ENCODE assay signal across 2 cellular contexts in genomic region chr3:155243512-155243921, GRCh38.
TF ChIP-seq lines count a peak whose summit lies in the region.

No MANE protein-coding gene starts in this region.

TF ChIP-seq in IMR-90, 13 proteins besides CTCF, POLR2A, EP300 and RAD21:
- TF ChIP-seq CEBPB (IDR thresholded peaks at IDR 0.05; ENCODE audit: low read depth, low read length) (no peak), MAFK (IDR thresholded peaks at IDR 0.05; ENCODE audit: low read depth, low read length) (peak; percentile 92), MAZ (IDR thresholded peaks at IDR 0.05; ENCODE audit: borderline replicate concordance, low read depth, low read length) (no peak), NFE2L2 (IDR thresholded peaks at IDR 0.05; ENCODE audit: low read depth, low read length) (peak; percentile 99), FOS (IDR thresholded peaks at IDR 0.05; ENCODE audit: low read depth, low read length) (peak; percentile 73; the same call in 1 of the 2 replicates), CHD1 (IDR thresholded peaks at IDR 0.05; ENCODE audit: low read depth, low read length) (no peak), BHLHE40 (IDR thresholded peaks at IDR 0.05; ENCODE audit: low read depth, low read length) (no peak)

TF ChIP-seq in GM12878, 131 proteins besides CTCF, POLR2A, EP300 and RAD21:
- TF ChIP-seq JUNB (IDR thresholded peaks at IDR 0.05): peak; percentile 18; the same call in 1 of the 2 replicates
- peak; percentile 14; the same call in 1 of the 2 replicates for TF ChIP-seq NFIC (IDR thresholded peaks at IDR 0.05; ENCODE audit: low read depth, low read length)
- no peak for TF ChIP-seq TBL1XR1 (IDR thresholded peaks at IDR 0.05; ENCODE audit: low read depth, low read length)
- TF ChIP-seq, protein P1, sequence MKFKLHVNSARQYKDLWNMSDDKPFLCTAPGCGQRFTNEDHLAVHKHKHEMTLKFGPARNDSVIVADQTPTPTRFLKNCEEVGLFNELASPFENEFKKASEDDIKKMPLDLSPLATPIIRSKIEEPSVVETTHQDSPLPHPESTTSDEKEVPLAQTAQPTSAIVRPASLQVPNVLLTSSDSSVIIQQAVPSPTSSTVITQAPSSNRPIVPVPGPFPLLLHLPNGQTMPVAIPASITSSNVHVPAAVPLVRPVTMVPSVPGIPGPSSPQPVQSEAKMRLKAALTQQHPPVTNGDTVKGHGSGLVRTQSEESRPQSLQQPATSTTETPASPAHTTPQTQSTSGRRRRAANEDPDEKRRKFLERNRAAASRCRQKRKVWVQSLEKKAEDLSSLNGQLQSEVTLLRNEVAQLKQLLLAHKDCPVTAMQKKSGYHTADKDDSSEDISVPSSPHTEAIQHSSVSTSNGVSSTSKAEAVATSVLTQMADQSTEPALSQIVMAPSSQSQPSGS (IDR thresholded peaks at IDR 0.05; ENCODE audit: low read length): no peak
